ENCODE assay signal across 15 cellular contexts in the genomic region with DNA sequence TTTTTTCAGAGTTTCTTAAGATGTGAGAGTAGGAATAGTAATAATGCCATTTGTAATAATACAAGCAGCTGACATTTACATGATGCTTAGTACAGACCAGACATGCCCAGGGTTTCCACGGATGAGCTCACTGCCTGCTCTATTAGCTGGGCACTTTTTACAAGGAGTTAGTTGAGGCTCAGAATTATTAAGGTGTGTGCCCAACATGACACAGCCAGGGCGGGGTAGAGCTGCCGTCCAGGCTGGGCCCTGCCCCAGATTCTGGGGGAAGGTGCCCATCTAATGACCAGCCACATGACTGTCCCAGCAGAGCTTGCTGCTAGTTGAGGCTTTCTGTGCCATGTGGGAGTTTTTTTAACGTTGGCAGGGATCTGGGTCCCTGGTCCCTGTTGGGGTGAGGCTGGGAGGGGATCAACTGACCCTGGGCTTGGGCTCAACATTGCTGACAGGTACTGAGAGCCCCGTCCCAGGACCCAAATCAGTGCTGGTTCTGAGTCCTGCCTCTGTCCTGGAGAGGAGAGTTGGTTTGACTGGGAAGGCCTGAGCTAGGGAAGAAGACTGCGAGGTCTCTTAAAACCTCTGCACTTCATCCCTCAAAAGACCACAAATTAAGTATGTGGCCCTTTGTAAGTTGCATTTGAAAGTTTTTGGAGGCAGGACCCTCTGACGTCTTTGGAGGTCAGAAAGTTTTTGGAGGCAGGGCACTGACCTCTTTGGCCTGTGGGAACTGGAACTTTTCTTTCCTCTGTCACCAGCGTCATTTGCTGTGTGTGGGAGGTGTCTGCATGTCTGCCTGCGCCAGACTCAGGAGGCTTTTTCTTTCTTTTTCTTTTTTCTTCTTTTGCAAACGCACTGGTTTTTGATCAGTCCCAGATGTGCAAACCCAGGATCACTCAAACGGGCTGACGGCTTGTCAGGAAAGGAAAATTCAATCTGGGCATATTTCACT. TPM values are rescaled to one million over a fixed set of nuclear protein-coding genes. Genes with fewer than 3 reads are reported as not detected.
DNase-seq lines count a peak whose midpoint lies in the region; FAIRE-seq and TF ChIP-seq lines count a peak whose summit lies in the region.
"Had no signal": no experiment of that assay in that cellular context is flagged by ENCODE, and none has a peak within 500 bp of the region (broad histone marks: within the 10 kb centered on the region; RNA-seq: fewer than 3 reads in every experiment).

No MANE protein-coding gene starts in this region.

- TF ChIP-seq POLR2A in transverse colon (IDR thresholded peaks at IDR 0.05): no peak

- no peaks in the 10 kb centered on the region for H3K36me3 ChIP-seq in transverse colon

- no peak for TF ChIP-seq CTCF in fibroblast of mammary gland (conservative IDR thresholded peaks at IDR 0.05; ENCODE audit: control insufficient read depth, insufficient read depth, low read depth, low read length)
- no peak for TF ChIP-seq CTCF in nephron (IDR thresholded peaks at IDR 0.05; ENCODE audit: unreplicated experiment in 3 of 3)
- TF ChIP-seq CTCF in transverse colon (IDR thresholded peaks at IDR 0.05): no peak

- H3K36me3 Mint-ChIP-seq in nephron (ENCODE audit: low read depth): no peaks in the 10 kb centered on the region

- intact Hi-C loops in transverse colon (cut with DNase I; ENCODE audit: low total_unique reads): no loop called here

- peak overlapping the region; percentile 83 to 97 (median 92) for H3K27ac ChIP-seq in transverse colon

- 47 to 52% methylated on average over 7 to 12 of the region's 12 CpGs for WGBS in transverse colon (ENCODE audit: low coverage in 1 of 2), 2 donors

- H3K27ac Mint-ChIP-seq in nephron: peak overlapping the region; percentile 41 to 59 (median 59)
- H3K27ac Mint-ChIP-seq: activated T-helper 17 cell treated with anti-CD3 and anti-CD28 coated beads, Interleukin-2, amount 50 U/mL, for 72 hours; GM23338; memory B cell had no signal

- H3K4me1 ChIP-seq in transverse colon: peaks cover 8 to 44% (median 22%) of the 10 kb centered on the region in 4 donors

- TF ChIP-seq EP300 in transverse colon (IDR thresholded peaks at IDR 0.05; ENCODE audit: low read depth): no peak

- no peaks in the 10 kb centered on the region for H3K9me3 Mint-ChIP-seq in nephron
- H3K9me3 Mint-ChIP-seq: activated T-helper 17 cell treated with anti-CD3 and anti-CD28 coated beads, Interleukin-2, amount 50 U/mL, for 72 hours; central memory CD8-positive, alpha-beta T cell; GM23338; memory B cell had no signal

- FAIRE-seq in GM19239 (lab: Jason Lieb, UNC): no peak

- H3K4me3 ChIP-seq in fibroblast of mammary gland (ENCODE audit: control insufficient read depth, low read depth, low read length) (peak overlapping the region; percentile 72), transverse colon (peak overlapping the region; percentile 36 to 68 (median 54))
- H3K4me3 ChIP-seq: GM23338 had no signal

- H3K4me1 Mint-ChIP-seq in nephron: peaks cover 39% of the 10 kb centered on the region

- H3K9me3 ChIP-seq in transverse colon: no peaks in the 10 kb centered on the region

- peaks cover 51% of the 10 kb centered on the region for H3K27me3 Mint-ChIP-seq in nephron (ENCODE audit: low read depth)

- peaks cover 31% of the 10 kb centered on the region for H3K27me3 ChIP-seq in transverse colon

- in situ Hi-C loops in transverse colon (cut with MboI; ENCODE audit: low pct_ligation_motif_present in 1 of 4, low pct_unique_long_range_greater_than_20kb in 1 of 4, low sequenced_read_pairs in 3 of 4): no loop called here

- DNase-seq in amniotic epithelial cell (ENCODE audit: low read depth) (peak; percentile 30), fibroblast of mammary gland (ENCODE audit: low read depth) (peak; percentile 90), transverse colon (no peak), GM19239 (ENCODE audit: insufficient read length, low spot score) (no peak), NCI-H1436 (lab: John Stamatoyannopoulos, UW) (no peak), DMS153 treated with DMSO at 0.1 percent for 48 hours (lab: John Stamatoyannopoulos, UW; ENCODE audit: unreplicated experiment) (no peak), NCI-H187 (lab: John Stamatoyannopoulos, UW) (no peak)
- DNase-seq: activated CD4-positive, alpha-beta T cell treated with anti-CD3 and anti-CD28 coated beads for 48 hours; NCI-H146; NCI-H82 had no signal

- H3K4me3 Mint-ChIP-seq in nephron: peak overlapping the region; percentile 87 to 88 (median 87)
- H3K4me3 Mint-ChIP-seq: activated T-helper 17 cell treated with anti-CD3 and anti-CD28 coated beads, Interleukin-2, amount 50 U/mL, for 72 hours; central memory CD8-positive, alpha-beta T cell; GM23338; memory B cell had no signal

RNA-seq across cellular contexts. Expression of gene CRISPLD2, which starts 2.2 kb away (rescaled TPM):
- 100 to 1,000 TPM in 1 of 4 donors, 10 to 100 TPM in 3; 53.4 to 326 (median 71.0) TPM for total RNA-seq in transverse colon

Comparison
In these comparisons a context has a peak if more than half of its experiments do, and no peak if none do; other contexts are left out.
1. DNase-seq: peak in amniotic epithelial cell (single experiment) and fibroblast of mammary gland (single experiment); none in transverse colon (single experiment), GM19239 (single experiment), NCI-H1436 (single experiment), DMS153 treated with DMSO at 0.1 percent for 48 hours (single experiment) and NCI-H187 (0 of 2).